8 cellular contexts compared by ENCODE assay signal in the genomic region with DNA sequence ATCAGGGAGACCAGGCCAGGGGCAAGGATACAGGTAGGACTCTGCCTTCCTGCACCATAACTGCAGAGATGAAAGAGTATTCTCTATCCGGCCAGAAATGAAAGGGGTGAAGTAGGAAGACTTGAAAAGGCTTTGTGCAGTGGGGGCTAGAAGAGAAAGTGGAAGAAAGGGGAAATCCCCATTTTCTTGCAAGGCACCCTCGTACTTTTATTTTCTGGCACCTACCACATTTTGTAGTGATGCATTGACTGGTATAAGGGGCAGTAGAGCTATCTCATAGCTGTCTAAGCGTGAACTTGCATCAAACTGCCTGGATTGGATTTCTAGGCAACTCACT. TPM values are rescaled to one million over a fixed set of nuclear protein-coding genes. Genes with fewer than 3 reads are reported as not detected.
DNase-seq lines count a peak whose midpoint lies in the region; ATAC-seq and TF ChIP-seq lines count a peak whose summit lies in the region.

No MANE protein-coding gene starts in this region.

- H3K4me2 ChIP-seq in H9 (ENCODE audit: insufficient read depth, insufficient read length, low read length), result peak overlapping the region; percentile 52

- H3K14ac ChIP-seq in H9 (ENCODE audit: insufficient read depth, low read length), result no peak overlapping the region

- H3K36me3 ChIP-seq in SJCRH30 (no peaks in the 10 kb centered on the region), esophagus (ENCODE audit: control insufficient read depth in 2 of 2, insufficient read depth in 2 of 2, low read length in 1 of 2) (peaks cover 0 to 15% of the 10 kb centered on the region in 2 donors)

- H3T11ph ChIP-seq in H9 (ENCODE audit: low read length), result no peak overlapping the region

- H2AFZ ChIP-seq in H9 (ENCODE audit: low read length), result no peak overlapping the region

- H3K27ac ChIP-seq in H9 (ENCODE audit: insufficient read length, low read depth, low read length) (no peak overlapping the region), SJCRH30 (no peak overlapping the region; the same call in 1 of the 2 replicates), esophagus (ENCODE audit: low read depth in 2 of 2, low read length in 1 of 2) (peak overlapping the region; percentile 87 to 90)

- TF ChIP-seq CTCF in GM12875 (IDR thresholded peaks at IDR 0.05; ENCODE audit: borderline replicate concordance, insufficient read depth, low read depth, low read length), result no peak
- TF ChIP-seq CTCF in H9 (conservative IDR thresholded peaks at IDR 0.05), result no peak

- peak overlapping the region; percentile 71 to 82 for H3K4me3 Mint-ChIP-seq in H9

- peaks cover 3% of the 10 kb centered on the region for H3K23me2 ChIP-seq in H9 (ENCODE audit: insufficient read length, low read depth, low read length, poor library complexity, severe bottlenecking)

- peaks cover 2% of the 10 kb centered on the region for H4K20me1 ChIP-seq in H9 (ENCODE audit: control insufficient read depth, insufficient read depth, insufficient read length)

- H3K27me3 ChIP-seq in H9 (ENCODE audit: insufficient read depth, low read length) (no peaks in the 10 kb centered on the region), SJCRH30 (no peaks in the 10 kb centered on the region), esophagus (ENCODE audit: control insufficient read depth in 1 of 2, insufficient read depth in 2 of 2, low read length in 2 of 2) (no peaks in the 10 kb centered on the region)

- H3K9me3 Mint-ChIP-seq in H9, result no peaks in the 10 kb centered on the region

- no peak overlapping the region for H3K9ac ChIP-seq in H9 (ENCODE audit: extremely low read depth, insufficient read length, low read length)

- no peaks in the 10 kb centered on the region for H3K9me3 ChIP-seq in H9 (ENCODE audit: control insufficient read depth, low read depth, low read length)
- H3K9me3 ChIP-seq in SJCRH30 (replicated peaks), result no peaks in the 10 kb centered on the region
- H3K9me3 ChIP-seq in esophagus (ENCODE audit: control insufficient read depth in 2 of 2, insufficient read depth in 1 of 2, low read depth in 1 of 2, low read length in 1 of 2), result no peaks in the 10 kb centered on the region

- H3K4me3 ChIP-seq in GM12875 (ENCODE audit: low read depth, low read length) (peak overlapping the region; percentile 77), SJCRH30 (peak overlapping the region; percentile 98), esophagus (ENCODE audit: low read depth in 1 of 2, low read length in 2 of 2) (peak overlapping the region; percentile 62 to 99), skeletal muscle cell (ENCODE audit: low read depth, low read length) (peak overlapping the region; percentile 51)

- H3K4ac ChIP-seq in H9 (ENCODE audit: low read depth, low read length), result no peak overlapping the region

- H3K27ac Mint-ChIP-seq in H9, result no peak overlapping the region

- no CpG with 5 or more reads among the region's 3 CpGs for WGBS in H9 (ENCODE audit: extremely low coverage, insufficient read length, low lambda C conversion rate)
- WGBS in esophagus, 2 donors, result 26 to 35% methylated on average over 3 of the region's 3 CpGs

- DNase-seq in H9 (no peak), SJCRH30 (no peak), skeletal muscle cell (ENCODE audit: low read depth) (no peak), HuH-7.5 (ENCODE audit: low spot score) (no peak), SK-N-DZ (ENCODE audit: low spot score) (no peak)

- no peak overlapping the region for H3K23ac ChIP-seq in H9 (ENCODE audit: insufficient read length, low read depth, low read length)

- no peak overlapping the region for H3K56ac ChIP-seq in H9 (ENCODE audit: insufficient read length, low read depth, low read length)

- H2BK20ac ChIP-seq in H9 (ENCODE audit: low read depth, low read length, poor library complexity, severe bottlenecking), result no peak overlapping the region

- H3K79me2 ChIP-seq in H9 (ENCODE audit: insufficient read depth, low read length), result no peaks in the 10 kb centered on the region; the same call in 1 of the 2 replicates

- H3K4me1 Mint-ChIP-seq in H9, result peaks cover 29 to 34% of the 10 kb centered on the region in 2 experiments

- no peak overlapping the region for H4K5ac ChIP-seq in H9 (ENCODE audit: insufficient read length, low read depth, low read length)

- peaks cover 2% of the 10 kb centered on the region; the same call in 1 of the 2 replicates for H3K4me1 ChIP-seq in H9 (ENCODE audit: insufficient read depth, low read length)
- H3K4me1 ChIP-seq in SJCRH30, result peaks cover 6% of the 10 kb centered on the region; the same call in 1 of the 2 replicates
- H3K4me1 ChIP-seq in esophagus (ENCODE audit: control insufficient read depth in 2 of 2, insufficient read depth in 2 of 2, low read length in 1 of 2), result peaks cover 3 to 30% of the 10 kb centered on the region in 2 donors

- H2BK5ac ChIP-seq in H9 (ENCODE audit: insufficient read length, low read length), result no peak overlapping the region

- peaks cover 15 to 30% (median 19%) of the 10 kb centered on the region in 3 experiments for H3K36me3 Mint-ChIP-seq in H9 (ENCODE audit: insufficient read depth in 1 of 3, low read depth in 3 of 3)

- no peak overlapping the region for H4K91ac ChIP-seq in H9 (ENCODE audit: insufficient read length, low read depth, low read length)

- no peak overlapping the region for H2BK120ac ChIP-seq in H9 (ENCODE audit: low read depth, low read length, poor library complexity, severe bottlenecking)

- no peaks in the 10 kb centered on the region for H3K79me1 ChIP-seq in H9 (ENCODE audit: insufficient read depth, low read depth, low read length, poor library complexity, severe bottlenecking)

- no peak overlapping the region; the same call in 1 of the 2 replicates for H2BK15ac ChIP-seq in H9 (ENCODE audit: low read depth, low read length)

- H4K8ac ChIP-seq in H9 (replicated peaks; ENCODE audit: insufficient read length, low read depth, low read length), result no peak overlapping the region

- H3K27me3 Mint-ChIP-seq in H9 (ENCODE audit: low read depth), result peaks cover 11% of the 10 kb centered on the region

- no peak overlapping the region for H2BK12ac ChIP-seq in H9 (ENCODE audit: insufficient read length, low read depth, low read length)

- H3K18ac ChIP-seq in H9 (ENCODE audit: insufficient read length, low read depth, low read length), result no peak overlapping the region

- no peak overlapping the region for H2AK5ac ChIP-seq in H9 (ENCODE audit: insufficient read length, low read length)

- ATAC-seq in HG03175 (IDR thresholded peaks at IDR 0.05; ENCODE audit: unreplicated experiment), result no peak

RNA-seq across cellular contexts. Expression of a gene that starts 0.8 kb away (rescaled TPM):
- 30.4 and 31.8 TPM in 2 replicates for total RNA-seq in H9 (2021)
- total RNA-seq in SJCRH30 (2014; rRNA removed; shearing (Covaris generic)), result 25.2 and 30.2 TPM in 2 replicates
- 10 to 100 TPM; 16.1 to 25.3 TPM for polyA plus RNA-seq in esophagus
- polyA plus RNA-seq in SK-N-DZ (2014; cell fraction: cytosol; rRNA removed), result 50.3 and 68.4 TPM in 2 replicates
- polyA plus RNA-seq in SK-N-DZ (2014; cell fraction: nucleus; rRNA removed), result 118 and 135 TPM in 2 replicates

RNA-seq across cellular contexts. Expression of a gene that starts 35.8 kb away (rescaled TPM):
- total RNA-seq in H9 (2021), result 15.0 and 16.2 TPM in 2 replicates
- 58.5 and 64.8 TPM in 2 replicates for total RNA-seq in SJCRH30 (2014; rRNA removed; shearing (Covaris generic))
- 10 to 100 TPM in 1 of 2 donors, 1 to 10 TPM in 1; 7.0 to 13.7 TPM for polyA plus RNA-seq in esophagus
- polyA plus RNA-seq in SK-N-DZ (2014; cell fraction: cytosol; rRNA removed), result 0.06 TPM in 1 of 2 replicates, not detected in the other
- not detected in 2 replicates for polyA plus RNA-seq in SK-N-DZ (2014; cell fraction: nucleus; rRNA removed)

Comparison
In these comparisons a context has a peak if more than half of its experiments do, and no peak if none do; other contexts are left out.
1. H3K27ac ChIP-seq: peak in esophagus (2 of 2); none in H9 (single experiment) and SJCRH30 (single experiment).
2. Peak in every context shown above with its lines, with median percentiles within 50 percentile points of each other: H3K4me3 ChIP-seq.